12 cellular contexts compared by ENCODE assay signal in the genomic region with DNA sequence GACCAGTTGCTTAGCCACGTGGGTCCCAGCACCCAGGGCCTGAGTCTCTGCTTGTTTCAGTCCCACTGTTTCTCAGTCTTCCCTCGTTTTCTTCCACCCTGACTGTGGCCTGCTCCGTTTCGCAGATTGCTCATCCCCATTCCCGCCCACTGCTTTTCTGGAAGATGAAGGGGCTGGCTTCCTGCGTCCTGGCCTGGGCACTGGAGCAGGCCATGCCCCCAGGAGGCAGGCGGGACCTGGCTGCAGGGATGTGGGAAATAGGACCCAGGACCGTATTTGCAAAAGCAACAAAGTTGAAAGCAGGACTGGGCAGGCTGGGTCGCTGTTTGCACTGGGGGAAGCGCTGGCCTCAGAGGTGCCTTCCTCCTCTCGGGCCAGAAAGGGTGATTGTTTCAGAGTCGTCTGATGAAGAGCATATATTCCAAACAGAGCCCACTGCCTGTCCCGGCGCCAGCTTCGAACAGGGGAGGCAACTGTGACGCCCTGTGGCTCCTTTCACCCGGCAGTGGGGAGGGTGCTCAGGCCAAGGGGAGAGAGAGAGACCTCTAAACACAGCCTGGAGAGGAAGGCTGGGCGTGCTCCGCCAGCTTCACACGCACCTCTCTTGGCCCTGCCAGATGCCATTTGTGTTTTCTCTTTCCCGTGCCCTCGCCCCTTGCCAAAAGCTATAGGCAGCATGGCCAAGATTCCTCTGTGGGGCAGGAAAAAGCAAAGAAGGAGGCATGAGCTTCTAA.
DNase-seq lines count a peak whose midpoint lies in the region; ATAC-seq, FAIRE-seq and TF ChIP-seq lines count a peak whose summit lies in the region.
"Had no signal": no experiment of that assay in that cellular context is flagged by ENCODE, and none has a peak within 500 bp of the region (broad histone marks: within the 10 kb centered on the region; RNA-seq: fewer than 3 reads in every experiment).

No MANE protein-coding gene starts in this region.

- FAIRE-seq in HepG2 (lab: Jason Lieb, UNC): peak; percentile 82
- FAIRE-seq: GM18507 had no signal

- no peak for TF ChIP-seq POLR2A in HepG2 (IDR thresholded peaks at IDR 0.05; ENCODE audit: insufficient read depth in 1 of 2, low read depth in 2 of 2, low read length in 2 of 2)

- H3K36me3 Mint-ChIP-seq in GM23338 (ENCODE audit: low read depth): no peaks in the 10 kb centered on the region; the same call in 2 of the 3 replicates

- H3K36me3 ChIP-seq in GM23338 (ENCODE audit: insufficient read depth) (no peaks in the 10 kb centered on the region), HepG2 (replicated peaks in 1 of 2; ENCODE audit: control insufficient read depth in 1 of 2, insufficient read depth in 2 of 2, low read length in 2 of 2) (peaks cover 5 to 28% of the 10 kb centered on the region in 2 experiments), smooth muscle cell (ENCODE audit: low read depth) (no peaks in the 10 kb centered on the region), Karpas-422 (ENCODE audit: insufficient read depth, low read length) (no peaks in the 10 kb centered on the region)

- no peak overlapping the region for H3K4me3 Mint-ChIP-seq in GM23338

- no peak overlapping the region; the same call in 1 of the 2 replicates for H3K27ac Mint-ChIP-seq in GM23338

- H3K9ac ChIP-seq in HepG2 (ENCODE audit: insufficient read depth, low read depth, low read length) (peak overlapping the region; percentile 43), smooth muscle cell (ENCODE audit: low read depth) (peak overlapping the region; percentile 93), Karpas-422 (ENCODE audit: low read length) (no peak overlapping the region)

- H4K20me1 ChIP-seq in GM23338 (replicated peaks; ENCODE audit: insufficient read depth) (peaks cover 57% of the 10 kb centered on the region), HepG2 (ENCODE audit: insufficient read depth, low read length) (peaks cover 75% of the 10 kb centered on the region), smooth muscle cell (ENCODE audit: low read depth) (peaks cover 36% of the 10 kb centered on the region), Karpas-422 (ENCODE audit: insufficient read depth, low read depth, low read length) (peaks cover 35% of the 10 kb centered on the region; the same call in 1 of the 2 replicates)

- no peak overlapping the region for H3K4me2 ChIP-seq in GM23338
- H3K4me2 ChIP-seq in HepG2 (ENCODE audit: low read depth, low read length): peak overlapping the region; percentile 58
- peak overlapping the region; percentile 51 for H3K4me2 ChIP-seq in smooth muscle cell
- H3K4me2 ChIP-seq in Karpas-422 (ENCODE audit: low read depth, low read length, poor library complexity, severe bottlenecking): no peak overlapping the region

- WGBS in HepG2 (ENCODE audit: low lambda C conversion rate): 18% methylated on average over 21 of the region's 22 CpGs
- 60% methylated on average over 22 of the region's 22 CpGs for WGBS in smooth muscle cell (ENCODE audit: low lambda C conversion rate)

- H3K27ac ChIP-seq in GM23338 (ENCODE audit: low read depth) (no peak overlapping the region), coronary artery (peak overlapping the region in 1 of 2 donors; percentile 31), HepG2 (ENCODE audit: extremely low read length, insufficient read depth, low read length) (peak overlapping the region; percentile 58), smooth muscle cell (ENCODE audit: low read depth) (peak overlapping the region; percentile 99), Karpas-422 (ENCODE audit: low read length) (no peak overlapping the region)

- peaks cover 20% of the 10 kb centered on the region for H3K4me1 Mint-ChIP-seq in GM23338

- H3K27me3 ChIP-seq in GM23338 (ENCODE audit: insufficient read depth) (no peaks in the 10 kb centered on the region), HepG2 (ENCODE audit: control insufficient read depth in 1 of 2, insufficient read depth in 2 of 2, low read length in 2 of 2) (no peaks in the 10 kb centered on the region), smooth muscle cell (ENCODE audit: low read depth) (no peaks in the 10 kb centered on the region), Karpas-422 (ENCODE audit: low read length) (no peaks in the 10 kb centered on the region)

- intact Hi-C loops in HepG2 (cut with micrococcal nuclease; ENCODE audit: unreplicated experiment): loop anchor here (1.0 to 2.0 kb wide), 2 partner anchors 30 to 101 kb away; no protein-coding TSS in a partner anchor

- DNase-seq in GM23338 (ENCODE audit: low spot score) (no peak), coronary artery (ENCODE audit: low spot score) (no peak), HepG2 (ENCODE audit: low spot score) (peak; percentile 91), smooth muscle cell (lab: John Stamatoyannopoulos, UW; ENCODE audit: unreplicated experiment) (no peak), RPMI8226 (no peak), HCEC 1CT (no peak), Karpas-422 (no peak)
- DNase-seq in central memory CD4-positive, alpha-beta T cell: no peak
- DNase-seq: activated gamma-delta T cell, mesendoderm, NCI-H1092 had no signal

- H3K27me3 Mint-ChIP-seq in GM23338 (ENCODE audit: insufficient read depth, low read depth, poor library complexity): peaks cover 7% of the 10 kb centered on the region

- H3K4me1 ChIP-seq in GM23338 (ENCODE audit: insufficient read depth): no peaks in the 10 kb centered on the region; the same call in 1 of the 2 replicates
- H3K4me1 ChIP-seq in HepG2 (ENCODE audit: insufficient read depth, low read length): peaks cover 84% of the 10 kb centered on the region
- H3K4me1 ChIP-seq in smooth muscle cell (ENCODE audit: low read depth): peaks cover 11% of the 10 kb centered on the region
- H3K4me1 ChIP-seq in Karpas-422 (ENCODE audit: low read length): no peaks in the 10 kb centered on the region

- POLR2A ChIA-PET in HepG2 (lab: Yijun Ruan, JAX): interaction anchor here (1.0 to 1.6 kb wide), 4 partner anchors 15 to 39 kb away, joined by 3 to 5 read pairs (median 4); no protein-coding TSS in a partner anchor

- peak; percentile 33 for ATAC-seq in GM23338
- peak; percentile 76 for ATAC-seq in HepG2

- CTCF ChIA-PET in HepG2 (lab: Yijun Ruan, JAX; ENCODE audit: low intra/inter-chr PET ratio, low total read pairs): no interaction called here

- H3F3A ChIP-seq in GM23338 (replicated peaks; ENCODE audit: low read depth) (no peaks in the 10 kb centered on the region), smooth muscle cell (ENCODE audit: low read depth) (peaks cover 5% of the 10 kb centered on the region)

- in situ Hi-C loops in HepG2 (cut with HindIII; ENCODE audit: extremely low pct_ligation_motif_present, low pct_unique_long_range_greater_than_20kb): no loop called here

- H3K9me3 ChIP-seq in HepG2 (ENCODE audit: low read length) (no peaks in the 10 kb centered on the region), smooth muscle cell (replicated peaks; ENCODE audit: low read depth) (no peaks in the 10 kb centered on the region), Karpas-422 (ENCODE audit: low read length) (no peaks in the 10 kb centered on the region)

- no peaks in the 10 kb centered on the region for H3K9me2 ChIP-seq in GM23338 (ENCODE audit: insufficient read depth)
- no peaks in the 10 kb centered on the region for H3K9me2 ChIP-seq in Karpas-422 (replicated peaks; ENCODE audit: insufficient read depth, low read length)

- no peaks in the 10 kb centered on the region for H3K9me3 Mint-ChIP-seq in GM23338

- TF ChIP-seq EP300 in HepG2 (IDR thresholded peaks at IDR 0.05; ENCODE audit: low read depth in 2 of 2, low read length in 2 of 2): peak in 1 of 2 experiments; percentile 67; a peak in 1 of 4 replicates
- TF ChIP-seq EP300 in HepG2 (CRISPR knock-in tag; IDR thresholded peaks at IDR 0.05; ENCODE audit: borderline replicate concordance): peak; percentile 62

- no peak overlapping the region for H3K4me3 ChIP-seq in GM23338
- peak overlapping the region; percentile 18 for H3K4me3 ChIP-seq in coronary artery
- H3K4me3 ChIP-seq in HepG2 (replicated peaks in 1 of 3; ENCODE audit: insufficient read depth in 1 of 3, low read depth in 2 of 3, low read length in 3 of 3): peak overlapping the region in 1 of 3 experiments; percentile 42; a peak in 2 of 6 replicates
- H3K4me3 ChIP-seq in smooth muscle cell: no peak overlapping the region
- H3K4me3 ChIP-seq in Karpas-422 (ENCODE audit: low read length): no peak overlapping the region

- H3K79me2 ChIP-seq in GM23338 (replicated peaks; ENCODE audit: insufficient read depth): peaks cover 91% of the 10 kb centered on the region
- peaks cover 95% of the 10 kb centered on the region for H3K79me2 ChIP-seq in HepG2 (ENCODE audit: insufficient read depth, low read length)
- peaks cover 81% of the 10 kb centered on the region for H3K79me2 ChIP-seq in smooth muscle cell (ENCODE audit: low read depth)
- H3K79me2 ChIP-seq in Karpas-422 (ENCODE audit: low read length): no peaks in the 10 kb centered on the region

- TF ChIP-seq RAD21 in HepG2 (CRISPR knock-in tag; IDR thresholded peaks at IDR 0.05): peak; percentile 32

- no TSS peak for BruUV-seq in HepG2 (replicated peaks; lab: Mats Ljungman, UMichigan)

- no peak for TF ChIP-seq CTCF in GM23338 (conservative IDR thresholded peaks at IDR 0.05; ENCODE audit: low read depth in 2 of 2)
- no peak for TF ChIP-seq CTCF in coronary artery (IDR thresholded peaks at IDR 0.05)
- peak; percentile 55 for TF ChIP-seq CTCF in HepG2 (CRISPR knock-in tag; IDR thresholded peaks at IDR 0.05)
- TF ChIP-seq CTCF in smooth muscle cell (IDR thresholded peaks at IDR 0.05; ENCODE audit: borderline replicate concordance, insufficient read depth, poor library complexity, severe bottlenecking): no peak

- no peak overlapping the region for H2AFZ ChIP-seq in GM23338
- no peak overlapping the region for H2AFZ ChIP-seq in HepG2 (ENCODE audit: low read length)
- no peak overlapping the region for H2AFZ ChIP-seq in smooth muscle cell (ENCODE audit: low read depth)
- no peak overlapping the region for H2AFZ ChIP-seq in Karpas-422 (ENCODE audit: low read length)

TF ChIP-seq in GM23338, 12 proteins besides CTCF, POLR2A, EP300 and RAD21 (continues in another document):
- no peak for TF ChIP-seq CREB1 (CRISPR knock-in tag; IDR thresholded peaks at IDR 0.05; ENCODE audit: low read depth)
- no peak for TF ChIP-seq ZNF331 (CRISPR knock-in tag; IDR thresholded peaks at IDR 0.05; ENCODE audit: low read depth)
- TF ChIP-seq JUNB (IDR thresholded peaks at IDR 0.05; ENCODE audit: unreplicated experiment): no peak

TF ChIP-seq in HepG2, 621 proteins besides CTCF, POLR2A, EP300 and RAD21 (continues in another document):
- no peak for TF ChIP-seq BRF2 (CRISPR knock-in tag; IDR thresholded peaks at IDR 0.05)
- no peak for TF ChIP-seq ZC3H4 (CRISPR knock-in tag; IDR thresholded peaks at IDR 0.05; ENCODE audit: borderline replicate concordance)
- TF ChIP-seq ZNF652 (CRISPR knock-in tag; IDR thresholded peaks at IDR 0.05; ENCODE audit: borderline replicate concordance, low read depth): 0 out of 2 replicates have a peak, but pooled peaks have one; percentile 28

Comparison
In these comparisons a context has a peak if more than half of its experiments do, and no peak if none do; other contexts are left out.
1. H3K27ac ChIP-seq: peak in HepG2 (single experiment) and smooth muscle cell (single experiment); none in GM23338 (single experiment) and Karpas-422 (single experiment).
2. H3K4me2 ChIP-seq: peak in HepG2 (single experiment) and smooth muscle cell (single experiment); none in GM23338 (single experiment) and Karpas-422 (single experiment).